ENCODE assay signal across 24 cellular contexts in the genomic region with DNA sequence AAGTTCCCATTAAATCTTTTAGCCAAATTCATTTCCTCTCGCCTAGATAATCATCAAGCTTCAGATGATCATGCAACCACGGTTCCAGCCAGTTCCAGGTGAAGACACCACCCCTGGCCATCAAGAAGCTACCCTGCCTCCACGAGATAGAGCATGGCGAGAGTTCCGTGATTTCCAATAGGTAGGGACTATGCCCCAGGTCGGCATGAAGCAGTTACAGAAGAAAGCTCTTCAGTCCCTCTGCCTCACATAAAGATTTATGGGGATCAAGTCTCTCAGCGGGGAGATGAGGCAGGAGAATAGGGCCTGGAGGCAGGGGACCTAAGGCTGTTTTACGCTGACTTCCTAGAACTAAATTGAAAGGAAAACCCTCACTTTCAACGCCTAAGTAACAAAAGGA.
DNase-seq lines count a peak whose midpoint lies in the region; ATAC-seq and TF ChIP-seq lines count a peak whose summit lies in the region.
"Had no signal": no experiment of that assay in that cellular context is flagged by ENCODE, and none has a peak within 500 bp of the region (broad histone marks: within the 10 kb centered on the region; RNA-seq: fewer than 3 reads in every experiment).

No MANE protein-coding gene starts in this region.

- peak overlapping the region in 3 of 4 donors; percentile 89 to 94 (median 92) for H3K4me3 Mint-ChIP-seq in CD4-positive, CD25-positive, alpha-beta regulatory T cell
- no peak overlapping the region for H3K4me3 Mint-ChIP-seq in T-helper 2 cell treated with Interferon-gamma antibody and Interleukin-4, amounts not matched to agents 5 μg/mL and 100 μg/mL, for 36 hours
- H3K4me3 Mint-ChIP-seq: activated B cell treated with CpG ODN at 0.5 μM for 24 hours; activated CD8-positive, alpha-beta memory T cell treated with anti-CD3 and anti-CD28 coated beads, Interleukin-2, amount 10 ng/mL, durations not matched to agents 7 days and 5 days; activated T-helper 1 cell treated with anti-CD3 and anti-CD28 coated beads, Interleukin-12 subunit alpha, Interleukin-12 subunit beta, Interleukin-2, Interleukin-4 antibody, amounts not matched to agents 30 ng/mL and 10 ng/mL and 1 ng/mL, durations not matched to agents 14 hours and 24 hours and 36 hours; GM23338; stimulated activated memory B cell treated with anti-CD40 and anti-IgM and Interleukin-4, amounts not matched to agents 10 μg/mL and 1 μg/mL and 100 μg/mL, for 72 hours had no signal

- H3K27ac ChIP-seq in CD4-positive, CD25-positive, alpha-beta regulatory T cell (ENCODE audit: insufficient read depth, low read length, poor library complexity, severe bottlenecking), result no peak overlapping the region
- H3K27ac ChIP-seq in dorsolateral prefrontal cortex (peak overlapping the region in 17 of 59 donors; percentile 90 to 98 (median 96)), psoas muscle (peak overlapping the region; percentile 91), RWPE1 (no peak overlapping the region)
- H3K27ac ChIP-seq: suprapubic skin had no signal

- no peaks in the 10 kb centered on the region for H3K27me3 Mint-ChIP-seq in CD4-positive, CD25-positive, alpha-beta regulatory T cell
- no peaks in the 10 kb centered on the region for H3K27me3 Mint-ChIP-seq in T-helper 2 cell treated with Interferon-gamma antibody and Interleukin-4, amounts not matched to agents 5 μg/mL and 100 μg/mL, for 36 hours (ENCODE audit: low read depth)
- H3K27me3 Mint-ChIP-seq: activated B cell treated with CpG ODN at 0.5 μM for 24 hours; activated CD8-positive, alpha-beta memory T cell treated with anti-CD3 and anti-CD28 coated beads, Interleukin-2, amount 10 ng/mL, durations not matched to agents 7 days and 5 days; stimulated activated memory B cell treated with anti-CD40 and anti-IgM and Interleukin-4, amounts not matched to agents 10 μg/mL and 1 μg/mL and 100 μg/mL, for 72 hours had no signal

- no peak overlapping the region for H3K4me3 ChIP-seq in CD4-positive, CD25-positive, alpha-beta regulatory T cell (ENCODE audit: low read depth, low read length)
- peak overlapping the region in 35 of 59 donors; percentile 30 to 70 (median 57) for H3K4me3 ChIP-seq in dorsolateral prefrontal cortex
- H3K4me3 ChIP-seq in psoas muscle, result peak overlapping the region; percentile 70
- H3K4me3 ChIP-seq: GM23338, suprapubic skin had no signal

- H3K9me3 Mint-ChIP-seq in CD4-positive, CD25-positive, alpha-beta regulatory T cell, result peaks cover 0 to 4% (median 0%) of the 10 kb centered on the region in 7 donors
- H3K9me3 Mint-ChIP-seq in T-helper 2 cell treated with Interferon-gamma antibody and Interleukin-4, amounts not matched to agents 5 μg/mL and 100 μg/mL, for 36 hours, result peaks cover 10% of the 10 kb centered on the region

- H3K9me3 ChIP-seq in CD4-positive, CD25-positive, alpha-beta regulatory T cell (ENCODE audit: control insufficient read depth in 2 of 2, low read length in 2 of 2), result peaks cover 0 to 2% of the 10 kb centered on the region in 2 experiments
- H3K9me3 ChIP-seq in psoas muscle, result no peaks in the 10 kb centered on the region
- H3K9me3 ChIP-seq: suprapubic skin had no signal

- POLR2A ChIA-PET in HEK293T (lab: Yijun Ruan, JAX), result no interaction called here
- POLR2A ChIA-PET in RWPE1 (lab: Yijun Ruan, JAX; ENCODE audit: low non-redundant PET), result no interaction called here

- peaks cover 0 to 14% (median 2%) of the 10 kb centered on the region in 4 donors for H3K4me1 Mint-ChIP-seq in CD4-positive, CD25-positive, alpha-beta regulatory T cell
- no peaks in the 10 kb centered on the region for H3K4me1 Mint-ChIP-seq in T-helper 2 cell treated with Interferon-gamma antibody and Interleukin-4, amounts not matched to agents 5 μg/mL and 100 μg/mL, for 36 hours (ENCODE audit: low read depth)
- H3K4me1 Mint-ChIP-seq: activated CD8-positive, alpha-beta memory T cell treated with anti-CD3 and anti-CD28 coated beads, Interleukin-2, amount 10 ng/mL, durations not matched to agents 7 days and 5 days; GM23338 had no signal

- no peaks in the 10 kb centered on the region for H3K36me3 Mint-ChIP-seq in CD4-positive, CD25-positive, alpha-beta regulatory T cell
- peaks cover 12% of the 10 kb centered on the region for H3K36me3 Mint-ChIP-seq in T-helper 2 cell treated with Interferon-gamma antibody and Interleukin-4, amounts not matched to agents 5 μg/mL and 100 μg/mL, for 36 hours (ENCODE audit: low read depth)
- H3K36me3 Mint-ChIP-seq: stimulated activated memory B cell treated with anti-CD40 and anti-IgM and Interleukin-4, amounts not matched to agents 10 μg/mL and 1 μg/mL and 100 μg/mL, for 72 hours had no signal

- CTCF ChIA-PET in HEK293T (lab: Yijun Ruan, JAX), result interaction anchor here (0.7 kb wide), 1 partner anchor 799 kb away, joined by 4 read pairs; no protein-coding TSS in a partner anchor
- CTCF ChIA-PET in RWPE1 (lab: Yijun Ruan, JAX), result no interaction called here

- no peaks in the 10 kb centered on the region for H3K4me1 ChIP-seq in CD4-positive, CD25-positive, alpha-beta regulatory T cell (ENCODE audit: control insufficient read depth, insufficient read depth, low read length, poor library complexity, severe bottlenecking)
- no peaks in the 10 kb centered on the region for H3K4me1 ChIP-seq in psoas muscle
- H3K4me1 ChIP-seq: suprapubic skin had no signal

- 75 to 88% (median 77%) methylated on average over 9 of the region's 9 CpGs for WGBS in psoas muscle, 3 donors

- intact Hi-C loops in dorsolateral prefrontal cortex (cut with DNase I), result no loop called here
- intact Hi-C loops in psoas muscle (cut with DNase I), result no loop called here

- TF ChIP-seq CTCF in dorsolateral prefrontal cortex (IDR thresholded peaks at IDR 0.05 in 54 of 56, conservative IDR thresholded peaks at IDR 0.05 in 2 of 56; ENCODE audit: low read depth in 1 of 56, partially characterized antibody in 56 of 56) (no peak), psoas muscle (IDR thresholded peaks at IDR 0.05) (no peak), RWPE1 (conservative IDR thresholded peaks at IDR 0.05; ENCODE audit: low read depth) (no peak)

- H3K36me3 ChIP-seq in CD4-positive, CD25-positive, alpha-beta regulatory T cell (ENCODE audit: control insufficient read depth, insufficient read depth, low read length), result no peaks in the 10 kb centered on the region
- no peaks in the 10 kb centered on the region for H3K36me3 ChIP-seq in psoas muscle (ENCODE audit: insufficient read depth in 1 of 2, low read depth in 1 of 2)
- H3K36me3 ChIP-seq: suprapubic skin had no signal

- H3K27ac Mint-ChIP-seq in CD4-positive, CD25-positive, alpha-beta regulatory T cell, result no peak overlapping the region
- no peak overlapping the region for H3K27ac Mint-ChIP-seq in T-helper 2 cell treated with Interferon-gamma antibody and Interleukin-4, amounts not matched to agents 5 μg/mL and 100 μg/mL, for 36 hours
- H3K27ac Mint-ChIP-seq: activated B cell treated with CpG ODN at 0.5 μM for 24 hours; activated CD8-positive, alpha-beta memory T cell treated with anti-CD3 and anti-CD28 coated beads, Interleukin-2, amount 10 ng/mL, durations not matched to agents 7 days and 5 days; activated T-helper 1 cell treated with anti-CD3 and anti-CD28 coated beads, Interleukin-12 subunit alpha, Interleukin-12 subunit beta, Interleukin-2, Interleukin-4 antibody, amounts not matched to agents 30 ng/mL and 10 ng/mL and 1 ng/mL, durations not matched to agents 14 hours and 24 hours and 36 hours; GM23338; stimulated activated memory B cell treated with anti-CD40 and anti-IgM and Interleukin-4, amounts not matched to agents 10 μg/mL and 1 μg/mL and 100 μg/mL, for 72 hours had no signal

- DNase-seq in CD4-positive, CD25-positive, alpha-beta regulatory T cell, result no peak
- DNase-seq in HEK293T (ENCODE audit: extremely low spot score), result no peak
- DNase-seq in dorsolateral prefrontal cortex, result no peak
- no peak for DNase-seq in psoas muscle
- no peak for DNase-seq in stimulated activated CD4-positive, alpha-beta T cell treated with anti-CD3 and anti-CD28 coated beads, Interleukin-12 subunit alpha, Interleukin-12 subunit beta, amount 100 ng/mL, for 4 hours
- no peak for DNase-seq in T-helper 2 cell treated with Interferon-gamma antibody and Interleukin-4, amounts not matched to agents 5 μg/mL and 100 μg/mL, for 36 hours (ENCODE audit: low spot score)
- no peak for DNase-seq in RWPE1 (ENCODE audit: low spot score)
- DNase-seq: activated B cell treated with CpG ODN at 0.5 μM for 24 hours; activated CD4-positive, alpha-beta T cell treated with anti-CD3 and anti-CD28 coated beads, Interleukin-2, amount 50 U/mL, for 1 hour; activated CD8-positive, alpha-beta memory T cell treated with anti-CD3 and anti-CD28 coated beads, Interleukin-2, amount 10 ng/mL, durations not matched to agents 7 days and 5 days; activated naive CD4-positive, alpha-beta T cell treated with anti-CD3 and anti-CD28 coated beads, Interleukin-2, amount 50 U/mL, for 16 hours; left cardiac atrium; NCI-H2171 treated with DMSO at 0.1 percent for 48 hours; NCI-H524; occipital lobe; right cardiac atrium; Right ventricle myocardium superior; stimulated activated CD4-positive, alpha-beta T cell treated with anti-CD3 and anti-CD28 coated beads, Interleukin-4, amount 100 ng/mL, for 4 hours; SW 1271 had no signal

- H3K27me3 ChIP-seq in CD4-positive, CD25-positive, alpha-beta regulatory T cell (ENCODE audit: control insufficient read depth, insufficient read depth, low read length), result no peaks in the 10 kb centered on the region
- peaks cover 0 to 14% (median 0%) of the 10 kb centered on the region in 45 donors for H3K27me3 ChIP-seq in dorsolateral prefrontal cortex
- no peaks in the 10 kb centered on the region for H3K27me3 ChIP-seq in psoas muscle (ENCODE audit: insufficient read depth in 3 of 3, low read length in 2 of 3)
- H3K27me3 ChIP-seq: suprapubic skin had no signal

- ATAC-seq in CD4-positive, CD25-positive, alpha-beta regulatory T cell (ENCODE audit: low read depth in 2 of 2), result no peak
- no peak for ATAC-seq in psoas muscle
- ATAC-seq in HG03442 (IDR thresholded peaks at IDR 0.05; ENCODE audit: unreplicated experiment), result no peak
- ATAC-seq: activated CD8-positive, alpha-beta memory T cell treated with anti-CD3 and anti-CD28 coated beads, Interleukin-2, amount 10 ng/mL, durations not matched to agents 7 days and 5 days; GM23338; stimulated activated memory B cell treated with anti-CD40 and anti-IgM and Interleukin-4, amounts not matched to agents 10 μg/mL and 1 μg/mL and 100 μg/mL, for 72 hours had no signal

TF ChIP-seq in HEK293T, 16 proteins besides CTCF, POLR2A, EP300 and RAD21 (continues in another document):
- TF ChIP-seq, protein P1, sequence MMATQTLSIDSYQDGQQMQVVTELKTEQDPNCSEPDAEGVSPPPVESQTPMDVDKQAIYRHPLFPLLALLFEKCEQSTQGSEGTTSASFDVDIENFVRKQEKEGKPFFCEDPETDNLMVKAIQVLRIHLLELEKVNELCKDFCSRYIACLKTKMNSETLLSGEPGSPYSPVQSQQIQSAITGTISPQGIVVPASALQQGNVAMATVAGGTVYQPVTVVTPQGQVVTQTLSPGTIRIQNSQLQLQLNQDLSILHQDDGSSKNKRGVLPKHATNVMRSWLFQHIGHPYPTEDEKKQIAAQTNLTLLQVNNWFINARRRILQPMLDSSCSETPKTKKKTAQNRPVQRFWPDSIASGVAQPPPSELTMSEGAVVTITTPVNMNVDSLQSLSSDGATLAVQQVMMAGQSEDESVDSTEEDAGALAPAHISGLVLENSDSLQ (IDR thresholded peaks at IDR 0.05), result peak; percentile 51
- TF ChIP-seq HDGF (IDR thresholded peaks at IDR 0.05; ENCODE audit: borderline replicate concordance) (no peak), ZNF384 (IDR thresholded peaks at IDR 0.05) (no peak), L3MBTL2 (conservative IDR thresholded peaks at IDR 0.05) (no peak)
